19 cellular contexts compared by ENCODE assay signal in genomic region chr1:59664167-59664566, GRCh38.
DNase-seq lines count a peak whose midpoint lies in the region; ATAC-seq and TF ChIP-seq lines count a peak whose summit lies in the region.
"Had no signal": no experiment of that assay in that cellular context is flagged by ENCODE, and none has a peak within 500 bp of the region (broad histone marks: within the 10 kb centered on the region; RNA-seq: fewer than 3 reads in every experiment).

No MANE protein-coding gene starts in this region.

- in situ Hi-C loops in HAP-1 (cut with MboI; ENCODE audit: low sequenced_read_pairs), result no loop called here

- no peak overlapping the region for H2AFZ ChIP-seq in GM23338
- no peak overlapping the region for H2AFZ ChIP-seq in smooth muscle cell (ENCODE audit: low read depth)
- H2AFZ ChIP-seq: GM23248 had no signal

- H3K9me3 ChIP-seq in HAP-1 (no peaks in the 10 kb centered on the region), smooth muscle cell (replicated peaks; ENCODE audit: low read depth) (no peaks in the 10 kb centered on the region)
- H3K9me3 ChIP-seq: MG63 had no signal

- peak; percentile 89 for ATAC-seq in GM23338
- ATAC-seq in GM18868 (IDR thresholded peaks at IDR 0.05; ENCODE audit: unreplicated experiment), result no peak
- ATAC-seq: K562 had no signal

- 58% methylated on average over 6 of the region's 6 CpGs for WGBS in smooth muscle cell (ENCODE audit: low lambda C conversion rate)

- no peaks in the 10 kb centered on the region; the same call in 2 of the 3 replicates for H3K36me3 Mint-ChIP-seq in GM23338 (ENCODE audit: low read depth)
- H3K36me3 Mint-ChIP-seq: CD4-positive, CD25-positive, alpha-beta regulatory T cell had no signal

- no peaks in the 10 kb centered on the region; the same call in 2 of the 3 replicates for H3K9me3 Mint-ChIP-seq in GM23338

- H3K4me2 ChIP-seq in GM23338 (peak overlapping the region; percentile 60; the same call in 1 of the 2 replicates), smooth muscle cell (no peak overlapping the region)

- H3K27ac ChIP-seq in GM23338 (ENCODE audit: low read depth) (no peak overlapping the region), smooth muscle cell (ENCODE audit: low read depth) (no peak overlapping the region)
- H3K27ac ChIP-seq: GM23248 had no signal

- H3F3A ChIP-seq in GM23338 (replicated peaks; ENCODE audit: low read depth), result no peaks in the 10 kb centered on the region; the same call in 1 of the 2 replicates
- peaks cover 23% of the 10 kb centered on the region for H3F3A ChIP-seq in smooth muscle cell (ENCODE audit: low read depth)

- H3K4me3 ChIP-seq in GM23338 (peak overlapping the region; percentile 35), HAP-1 (no peak overlapping the region), smooth muscle cell (no peak overlapping the region)
- H3K4me3 ChIP-seq: GM23248, K562, MG63 had no signal

- H3K4me3 Mint-ChIP-seq in GM23338, result no peak overlapping the region
- H3K4me3 Mint-ChIP-seq: CD4-positive, CD25-positive, alpha-beta regulatory T cell had no signal

- H3K4me1 Mint-ChIP-seq in GM23338, result peaks cover 23% of the 10 kb centered on the region
- H3K4me1 Mint-ChIP-seq: CD4-positive, CD25-positive, alpha-beta regulatory T cell had no signal

- no peaks in the 10 kb centered on the region for H3K79me2 ChIP-seq in GM23338 (replicated peaks; ENCODE audit: insufficient read depth)
- no peaks in the 10 kb centered on the region for H3K79me2 ChIP-seq in smooth muscle cell (ENCODE audit: low read depth)

- H3K9me2 ChIP-seq in GM23338 (ENCODE audit: insufficient read depth), result no peaks in the 10 kb centered on the region

- no peak overlapping the region for H3K9ac ChIP-seq in smooth muscle cell (ENCODE audit: low read depth)
- H3K9ac ChIP-seq: GM23248 had no signal

- no peak overlapping the region for H3K27ac Mint-ChIP-seq in GM23338
- H3K27ac Mint-ChIP-seq: CD4-positive, CD25-positive, alpha-beta regulatory T cell had no signal

- no peaks in the 10 kb centered on the region for H3K36me3 ChIP-seq in GM23338 (ENCODE audit: insufficient read depth)
- no peaks in the 10 kb centered on the region for H3K36me3 ChIP-seq in HAP-1 (replicated peaks)
- H3K36me3 ChIP-seq in smooth muscle cell (ENCODE audit: low read depth), result no peaks in the 10 kb centered on the region
- H3K36me3 ChIP-seq: MG63 had no signal

- H4K20me1 ChIP-seq in GM23338 (replicated peaks; ENCODE audit: insufficient read depth) (no peaks in the 10 kb centered on the region), smooth muscle cell (ENCODE audit: low read depth) (no peaks in the 10 kb centered on the region)

- H3K4me1 ChIP-seq in GM23338 (ENCODE audit: insufficient read depth) (peaks cover 24% of the 10 kb centered on the region), HAP-1 (peaks cover 35% of the 10 kb centered on the region), smooth muscle cell (ENCODE audit: low read depth) (peaks cover 4% of the 10 kb centered on the region)

- H3K27me3 Mint-ChIP-seq in GM23338 (ENCODE audit: insufficient read depth, low read depth, poor library complexity), result no peaks in the 10 kb centered on the region
- H3K27me3 Mint-ChIP-seq: CD4-positive, CD25-positive, alpha-beta regulatory T cell had no signal

- no peaks in the 10 kb centered on the region for H3K27me3 ChIP-seq in GM23338 (ENCODE audit: insufficient read depth)
- no peaks in the 10 kb centered on the region for H3K27me3 ChIP-seq in HAP-1 (ENCODE audit: low read depth)
- no peaks in the 10 kb centered on the region for H3K27me3 ChIP-seq in smooth muscle cell (ENCODE audit: low read depth)
- H3K27me3 ChIP-seq: MG63 had no signal

- TF ChIP-seq CTCF in GM23338 (conservative IDR thresholded peaks at IDR 0.05; ENCODE audit: low read depth in 2 of 2) (no peak), smooth muscle cell (IDR thresholded peaks at IDR 0.05; ENCODE audit: borderline replicate concordance, insufficient read depth, poor library complexity, severe bottlenecking) (no peak)

- DNase-seq in GM23338 (ENCODE audit: low spot score), result peak; percentile 39
- DNase-seq in HAP-1 (ENCODE audit: low spot score in 2 of 2), result peak; percentile 62 to 76
- peak; percentile 9 for DNase-seq in NCI-H69 (lab: John Stamatoyannopoulos, UW)
- peak; percentile 38 for DNase-seq in iPS-NIHi7 (ENCODE audit: extremely low spot score)
- DNase-seq in hepatic stellate cell (ENCODE audit: low spot score), result no peak
- DNase-seq in occipital lobe (lab: John Stamatoyannopoulos, UW), result no peak
- DNase-seq in smooth muscle cell (lab: John Stamatoyannopoulos, UW; ENCODE audit: unreplicated experiment), result no peak
- DNase-seq: CD4-positive, CD25-positive, alpha-beta regulatory T cell; GM23248; MG63; NCI-H1092; NCI-H1436; NCI-H187 treated with DMSO at 0.1 percent for 48 hours; NCI-H2107; NCI-H345; NCI-H524; SHP77 had no signal

TF ChIP-seq in GM23338, 12 proteins besides CTCF, POLR2A, EP300 and RAD21:
- TF ChIP-seq NANOG (IDR thresholded peaks at IDR 0.05; ENCODE audit: borderline replicate concordance) (0 out of 2 replicates have a peak, but pooled peaks have one; percentile 0), ETS1 (IDR thresholded peaks at IDR 0.05) (no peak), STAT1 (IDR thresholded peaks at IDR 0.05; ENCODE audit: unreplicated experiment) (no peak)

Comparison
In these comparisons a context has a peak if more than half of its experiments do, and no peak if none do; other contexts are left out.
1. DNase-seq: peak in GM23338 (single experiment), HAP-1 (2 of 2), NCI-H69 (single experiment) and iPS-NIHi7 (single experiment); none in hepatic stellate cell (single experiment), occipital lobe (single experiment) and smooth muscle cell (single experiment).